In the genomic region with DNA sequence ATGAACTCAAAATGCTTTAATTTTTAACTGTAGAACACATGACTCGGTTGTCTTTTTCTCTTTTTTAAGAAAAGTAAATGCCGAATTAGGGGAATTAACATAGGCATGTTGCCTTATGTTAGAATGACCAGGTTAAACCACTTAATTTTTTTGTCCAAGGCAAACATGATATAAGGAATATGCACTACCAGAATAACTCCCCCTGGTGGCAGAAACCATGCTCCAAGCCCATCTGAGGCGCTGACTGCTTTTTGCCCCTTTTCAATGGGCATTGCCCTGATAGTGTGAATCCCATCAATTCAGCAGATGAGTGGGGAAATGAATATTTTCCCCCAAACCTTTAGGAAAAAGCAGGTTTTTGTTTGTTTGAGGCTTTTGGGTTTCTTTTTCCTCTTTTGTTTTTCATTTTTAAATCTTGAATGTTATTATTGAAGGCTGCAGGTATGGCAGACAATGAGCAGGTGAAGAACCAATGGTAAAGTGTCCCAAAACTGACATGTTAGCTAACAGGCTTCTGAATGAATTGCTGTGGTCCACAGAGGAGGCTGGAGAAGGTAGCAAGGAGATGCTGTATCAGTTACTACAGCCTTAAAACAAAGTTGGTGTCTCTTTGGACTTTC, we compare ENCODE assay signal across 9 cellular contexts.
DNase-seq lines count a peak whose midpoint lies in the region; ATAC-seq and TF ChIP-seq lines count a peak whose summit lies in the region.
"Had no signal": no experiment of that assay in that cellular context is flagged by ENCODE, and none has a peak within 500 bp of the region (broad histone marks: within the 10 kb centered on the region; RNA-seq: fewer than 3 reads in every experiment).

No MANE protein-coding gene starts in this region.

- H3K9me3 ChIP-seq in mucosa of descending colon, result no peaks in the 10 kb centered on the region

- no peak overlapping the region for H3K4me3 Mint-ChIP-seq in activated T-helper 2 cell treated with anti-CD3 and anti-CD28 coated beads, Interferon-gamma antibody, Interleukin-2, Interleukin-4, amounts not matched to agents 10 μg/mL and 5 μg/mL and 100 μg/mL, durations not matched to agents 14 hours and 24 hours and 36 hours (ENCODE audit: low read depth)
- H3K4me3 Mint-ChIP-seq: naive thymus-derived CD4-positive, alpha-beta T cell had no signal

- peak; percentile 37 for DNase-seq in NCI-H1436 (lab: John Stamatoyannopoulos, UW)
- no peak for DNase-seq in NCI-H1436 treated with DMSO at 0.1 percent for 48 hours (lab: John Stamatoyannopoulos, UW)
- DNase-seq in NCI-H82 (lab: John Stamatoyannopoulos, UW), result peak; percentile 74
- DNase-seq in cardiac fibroblast (ENCODE audit: low read depth in 2 of 2), result peak; percentile 8 to 23
- DNase-seq in mucosa of descending colon, result peak in 1 of 3 donors; percentile 53
- DNase-seq in activated T-helper 2 cell treated with anti-CD3 and anti-CD28 coated beads, Interferon-gamma antibody, Interleukin-2, Interleukin-4, amounts not matched to agents 10 μg/mL and 5 μg/mL and 100 μg/mL, durations not matched to agents 14 hours and 24 hours and 36 hours (ENCODE audit: low spot score), result no peak

- H3K9me3 Mint-ChIP-seq in activated T-helper 2 cell treated with anti-CD3 and anti-CD28 coated beads, Interferon-gamma antibody, Interleukin-2, Interleukin-4, amounts not matched to agents 10 μg/mL and 5 μg/mL and 100 μg/mL, durations not matched to agents 14 hours and 24 hours and 36 hours, result no peaks in the 10 kb centered on the region

- H3K36me3 Mint-ChIP-seq in activated T-helper 2 cell treated with anti-CD3 and anti-CD28 coated beads, Interferon-gamma antibody, Interleukin-2, Interleukin-4, amounts not matched to agents 10 μg/mL and 5 μg/mL and 100 μg/mL, durations not matched to agents 14 hours and 24 hours and 36 hours (ENCODE audit: low read depth), result no peaks in the 10 kb centered on the region
- H3K36me3 Mint-ChIP-seq: naive thymus-derived CD4-positive, alpha-beta T cell had no signal

- no peaks in the 10 kb centered on the region for H3K36me3 ChIP-seq in mucosa of descending colon (ENCODE audit: low read depth)

- no peak for TF ChIP-seq CTCF in cardiac fibroblast (IDR thresholded peaks at IDR 0.05; ENCODE audit: low read depth, low read length)
- peak; percentile 19 for TF ChIP-seq CTCF in mucosa of descending colon (IDR thresholded peaks at IDR 0.05)

- H3K4me1 ChIP-seq in mucosa of descending colon (ENCODE audit: low read depth), result no peaks in the 10 kb centered on the region

- no peak overlapping the region for H3K27ac Mint-ChIP-seq in activated T-helper 2 cell treated with anti-CD3 and anti-CD28 coated beads, Interferon-gamma antibody, Interleukin-2, Interleukin-4, amounts not matched to agents 10 μg/mL and 5 μg/mL and 100 μg/mL, durations not matched to agents 14 hours and 24 hours and 36 hours
- H3K27ac Mint-ChIP-seq: naive thymus-derived CD4-positive, alpha-beta T cell had no signal

- peak; percentile 45 for ATAC-seq in GM21723 (IDR thresholded peaks at IDR 0.05; ENCODE audit: unreplicated experiment)
- no peak for ATAC-seq in mucosa of descending colon
- ATAC-seq in HG03439 (IDR thresholded peaks at IDR 0.05; ENCODE audit: unreplicated experiment), result no peak
- ATAC-seq: naive thymus-derived CD4-positive, alpha-beta T cell had no signal

- intact Hi-C loops in mucosa of descending colon (cut with DNase I, micrococcal nuclease), result no loop called here
- intact Hi-C loops in activated T-helper 2 cell treated with anti-CD3 and anti-CD28 coated beads, Interferon-gamma antibody, Interleukin-2, Interleukin-4, amounts not matched to agents 10 μg/mL and 5 μg/mL and 100 μg/mL, durations not matched to agents 14 hours and 24 hours and 36 hours (cut with micrococcal nuclease), result no loop called here

- H3K4me1 Mint-ChIP-seq in activated T-helper 2 cell treated with anti-CD3 and anti-CD28 coated beads, Interferon-gamma antibody, Interleukin-2, Interleukin-4, amounts not matched to agents 10 μg/mL and 5 μg/mL and 100 μg/mL, durations not matched to agents 14 hours and 24 hours and 36 hours (ENCODE audit: low read depth), result no peaks in the 10 kb centered on the region

- no peaks in the 10 kb centered on the region for H3K27me3 Mint-ChIP-seq in activated T-helper 2 cell treated with anti-CD3 and anti-CD28 coated beads, Interferon-gamma antibody, Interleukin-2, Interleukin-4, amounts not matched to agents 10 μg/mL and 5 μg/mL and 100 μg/mL, durations not matched to agents 14 hours and 24 hours and 36 hours (ENCODE audit: low read depth)

- no peak overlapping the region for H3K4me3 ChIP-seq in cardiac fibroblast (replicated peaks in 1 of 2; ENCODE audit: low read depth in 2 of 2, low read length in 2 of 2)
- H3K4me3 ChIP-seq in mucosa of descending colon, result no peak overlapping the region

Comparison
In these comparisons a context has a peak if more than half of its experiments do, and no peak if none do; other contexts are left out.
1. DNase-seq: peak in NCI-H1436 (single experiment), NCI-H82 (single experiment) and cardiac fibroblast (2 of 2); none in NCI-H1436 treated with DMSO at 0.1 percent for 48 hours (single experiment) and activated T-helper 2 cell treated with anti-CD3 and anti-CD28 coated beads, Interferon-gamma antibody, Interleukin-2, Interleukin-4, amounts not matched to agents 10 μg/mL and 5 μg/mL and 100 μg/mL, durations not matched to agents 14 hours and 24 hours and 36 hours (single experiment).